Comparison of ENCODE assay signal across 10 cellular contexts in the genomic region with DNA sequence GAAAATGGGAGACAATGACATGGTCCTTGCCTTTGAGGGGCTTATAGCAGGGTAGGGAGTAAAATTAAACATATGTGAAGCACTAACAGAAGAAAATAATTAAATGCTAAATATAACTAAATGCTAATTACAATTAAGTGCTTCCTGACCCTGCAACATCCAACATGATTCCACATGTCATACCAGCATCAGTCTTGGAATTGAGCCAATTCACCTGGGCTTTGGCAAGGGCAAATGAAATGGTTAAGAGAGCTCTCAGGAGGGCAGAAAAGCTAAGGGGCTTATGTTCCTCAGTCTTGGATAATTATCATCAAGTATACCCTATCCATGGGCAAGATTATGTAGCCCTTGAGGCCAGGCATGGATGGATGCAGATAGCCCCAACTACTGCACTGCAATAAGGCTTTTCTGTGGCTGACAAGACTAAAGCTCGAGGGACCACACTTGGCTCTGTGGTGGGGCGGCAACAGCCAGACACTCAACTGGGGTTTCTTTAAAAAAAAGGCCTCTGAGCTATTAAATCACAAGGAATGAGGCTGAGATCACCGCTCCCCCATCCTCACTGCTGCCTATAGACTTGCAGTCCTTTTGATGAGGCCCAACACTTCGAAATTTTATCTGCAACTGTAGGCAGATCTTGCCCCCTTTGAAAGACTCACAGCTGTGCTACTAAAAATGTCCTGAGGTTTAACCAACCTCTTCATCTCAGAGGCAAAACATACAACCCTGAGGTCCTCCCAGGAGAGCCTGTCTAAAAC. TPM values are rescaled to one million over a fixed set of nuclear protein-coding genes. Genes with fewer than 3 reads are reported as not detected.
DNase-seq lines count a peak whose midpoint lies in the region; ATAC-seq and TF ChIP-seq lines count a peak whose summit lies in the region.
"Had no signal": no experiment of that assay in that cellular context is flagged by ENCODE, and none has a peak within 500 bp of the region (broad histone marks: within the 10 kb centered on the region; RNA-seq: fewer than 3 reads in every experiment).

No MANE protein-coding gene starts in this region.

- no peaks in the 10 kb centered on the region for H3K27me3 Mint-ChIP-seq in activated CD4-positive, alpha-beta T cell treated with anti-CD3 and anti-CD28 coated beads, Interleukin-2, amount 10 ng/mL, durations not matched to agents 7 days and 5 days

- H4K20me1 ChIP-seq in SU-DHL-6 (ENCODE audit: low read depth, low read length), result peaks cover 4% of the 10 kb centered on the region; the same call in 1 of the 2 replicates

- TF ChIP-seq CTCF in SU-DHL-6 (IDR thresholded peaks at IDR 0.05; ENCODE audit: insufficient read depth, low read length, poor library complexity, severe bottlenecking) (no peak), heart left ventricle (IDR thresholded peaks at IDR 0.05) (no peak)

- CTCF ChIA-PET in activated CD4-positive, alpha-beta T cell treated with anti-CD3 and anti-CD28 coated beads, Interleukin-2, amount 10 ng/mL, durations not matched to agents 7 days and 5 days (lab: Charles Lee), result interaction anchor here (1.0 to 2.6 kb wide), 6 partner anchors 8 to 106 kb away, joined by 3 to 7 read pairs (median 3); no protein-coding TSS in a partner anchor

- no peak overlapping the region for H2AFZ ChIP-seq in SU-DHL-6 (ENCODE audit: low read depth, low read length, severe bottlenecking)

- peaks cover 30% of the 10 kb centered on the region for H3K4me1 Mint-ChIP-seq in activated CD4-positive, alpha-beta T cell treated with anti-CD3 and anti-CD28 coated beads, Interleukin-2, amount 10 ng/mL, durations not matched to agents 7 days and 5 days

- DNase-seq in Jurkat, Clone E6-1 (ENCODE audit: low read depth, low spot score), result peak; percentile 83
- peak in 1 of 5 donors; percentile 43 for DNase-seq in heart left ventricle
- DNase-seq in stimulated activated naive CD4-positive, alpha-beta T cell treated with Interleukin-2 at 50 U/mL for 16 hours (lab: John Stamatoyannopoulos, UW), result no peak
- no peak for DNase-seq in activated CD4-positive, alpha-beta T cell treated with anti-CD3 and anti-CD28 coated beads, Interleukin-2, amount 10 ng/mL, durations not matched to agents 7 days and 5 days
- DNase-seq: NCI-H187 had no signal

- H3K4me3 ChIP-seq in Jurkat, Clone E6-1 (ENCODE audit: low read length), result peak overlapping the region; percentile 73
- H3K4me3 ChIP-seq in SU-DHL-6 (ENCODE audit: insufficient read depth, low read length, poor library complexity, severe bottlenecking), result peak overlapping the region; percentile 16
- peak overlapping the region in 10 of 12 donors; percentile 56 to 82 (median 66) for H3K4me3 ChIP-seq in heart left ventricle
- peak overlapping the region in 4 of 5 donors; percentile 82 to 92 (median 88) for H3K4me3 ChIP-seq in subcutaneous abdominal adipose tissue (ENCODE audit: low read depth in 1 of 5, low read length in 5 of 5)

- H3K4me1 ChIP-seq in heart left ventricle (peaks cover 19 to 71% (median 59%) of the 10 kb centered on the region in 12 donors), subcutaneous abdominal adipose tissue (ENCODE audit: control insufficient read depth in 5 of 5, insufficient read depth in 5 of 5, low read length in 5 of 5) (peaks cover 24 to 71% (median 66%) of the 10 kb centered on the region in 5 donors)

- POLR2A ChIA-PET in activated CD4-positive, alpha-beta T cell treated with anti-CD3 and anti-CD28 coated beads, Interleukin-2, amount 10 ng/mL, durations not matched to agents 7 days and 5 days (lab: Charles Lee), result no interaction called here

- H3K9me3 ChIP-seq in SU-DHL-6 (ENCODE audit: insufficient read depth, low read length), result no peaks in the 10 kb centered on the region
- H3K9me3 ChIP-seq in heart left ventricle, result no peaks in the 10 kb centered on the region
- no peaks in the 10 kb centered on the region for H3K9me3 ChIP-seq in subcutaneous abdominal adipose tissue (ENCODE audit: control insufficient read depth in 5 of 5, low read length in 5 of 5)

- H3K36me3 ChIP-seq in SU-DHL-6 (ENCODE audit: low read length), result 0 out of 2 replicates have a peak, but pooled peaks cover 2% of the 10 kb centered on the region
- H3K36me3 ChIP-seq in heart left ventricle, result peaks cover 0 to 36% (median 31%) of the 10 kb centered on the region in 9 donors
- H3K36me3 ChIP-seq in subcutaneous abdominal adipose tissue (ENCODE audit: control insufficient read depth in 5 of 5, insufficient read depth in 5 of 5, low read length in 5 of 5), result peaks cover 2 to 27% (median 23%) of the 10 kb centered on the region in 5 donors

- no peaks in the 10 kb centered on the region for H3K9me2 ChIP-seq in SU-DHL-6 (replicated peaks; ENCODE audit: insufficient read depth, low read length)

- H3K27me3 ChIP-seq in SU-DHL-6 (ENCODE audit: low read length) (no peaks in the 10 kb centered on the region), heart left ventricle (no peaks in the 10 kb centered on the region), subcutaneous abdominal adipose tissue (ENCODE audit: control insufficient read depth in 5 of 5, insufficient read depth in 4 of 5, low read length in 5 of 5) (no peaks in the 10 kb centered on the region)

- H3K4me2 ChIP-seq in SU-DHL-6 (ENCODE audit: low read depth, low read length, poor library complexity, severe bottlenecking), result peak overlapping the region; percentile 95

- H3F3A ChIP-seq in SU-DHL-6 (ENCODE audit: insufficient read depth), result peaks cover 29% of the 10 kb centered on the region

- peaks cover 82% of the 10 kb centered on the region for H3K79me2 ChIP-seq in SU-DHL-6 (ENCODE audit: insufficient read depth, low read length)

- H3K9me3 Mint-ChIP-seq in activated CD4-positive, alpha-beta T cell treated with anti-CD3 and anti-CD28 coated beads, Interleukin-2, amount 10 ng/mL, durations not matched to agents 7 days and 5 days, result no peaks in the 10 kb centered on the region
- H3K9me3 Mint-ChIP-seq: nephron had no signal

- H3K27ac ChIP-seq in SU-DHL-6 (ENCODE audit: low read depth, low read length) (peak overlapping the region; percentile 85), heart left ventricle (peak overlapping the region in 11 of 12 donors; percentile 94 to 100 (median 98)), subcutaneous abdominal adipose tissue (ENCODE audit: low read depth, low read length) (peak overlapping the region; percentile 99)

- H3K36me3 Mint-ChIP-seq in activated CD4-positive, alpha-beta T cell treated with anti-CD3 and anti-CD28 coated beads, Interleukin-2, amount 10 ng/mL, durations not matched to agents 7 days and 5 days (ENCODE audit: low read depth), result peaks cover 32% of the 10 kb centered on the region

- no peak for TF ChIP-seq POLR2A in heart left ventricle (IDR thresholded peaks at IDR 0.05)

- H3K4me3 Mint-ChIP-seq in activated CD4-positive, alpha-beta T cell treated with anti-CD3 and anti-CD28 coated beads, Interleukin-2, amount 10 ng/mL, durations not matched to agents 7 days and 5 days, result no peak overlapping the region

- ATAC-seq in heart left ventricle (no peak), GM21619 (IDR thresholded peaks at IDR 0.05; ENCODE audit: unreplicated experiment) (no peak), GM19023 (IDR thresholded peaks at IDR 0.05; ENCODE audit: unreplicated experiment) (no peak)

- no peak overlapping the region for H3K27ac Mint-ChIP-seq in activated CD4-positive, alpha-beta T cell treated with anti-CD3 and anti-CD28 coated beads, Interleukin-2, amount 10 ng/mL, durations not matched to agents 7 days and 5 days

- intact Hi-C loops in heart left ventricle (cut with DNase I), result loop anchor here in 2 of 10 donors (2.0 to 5.0 kb wide), 2 partner anchors 43 to 45 kb away; partner anchors contain the start of genes LRRC51 (in 2 of the 2) and NUMA1 (in 2 of the 2)

- 39 to 44% (median 41%) methylated on average over 4 of the region's 4 CpGs for WGBS in heart left ventricle, 4 donors

- H3K9ac ChIP-seq in SU-DHL-6 (ENCODE audit: low read length) (peak overlapping the region; percentile 70), subcutaneous abdominal adipose tissue (ENCODE audit: low read length in 5 of 5) (peak overlapping the region; percentile 64 to 91 (median 82))

RNA-seq across cellular contexts. Expression of gene IL18BP, which starts 39.0 kb away (rescaled TPM):
- 7.8 TPM for polyA plus RNA-seq in Jurkat, Clone E6-1 (2012; ENCODE audit: insufficient read depth, insufficient read length)
- 10 to 100 TPM in 2 of 9 donors, 1 to 10 TPM in 7; 1.1 to 86.5 (median 5.1) TPM for total RNA-seq in heart left ventricle
- 1 to 10 TPM; 4.1 to 4.4 TPM for polyA plus RNA-seq in heart left ventricle
- 10 to 100 TPM; 15.3 to 16.5 TPM for total RNA-seq in activated CD4-positive, alpha-beta T cell treated with anti-CD3 and anti-CD28 coated beads, Interleukin-2, amount 10 ng/mL, durations not matched to agents 7 days and 5 days

RNA-seq across cellular contexts. Expression of gene NUMA1, which starts 42.6 kb away (rescaled TPM):
- polyA plus RNA-seq in Jurkat, Clone E6-1 (2012; ENCODE audit: insufficient read depth, insufficient read length), result 112 TPM
- 100 to 1,000 TPM in 5 of 9 donors, 10 to 100 TPM in 4; 62.7 to 193 (median 101) TPM for total RNA-seq in heart left ventricle
- polyA plus RNA-seq in heart left ventricle, result 100 to 1,000 TPM in 1 of 2 donors, 10 to 100 TPM in 1; 83.9 to 142 TPM
- 100 to 1,000 TPM; 217 to 227 TPM for total RNA-seq in activated CD4-positive, alpha-beta T cell treated with anti-CD3 and anti-CD28 coated beads, Interleukin-2, amount 10 ng/mL, durations not matched to agents 7 days and 5 days

RNA-seq across cellular contexts. Expression of gene LRRC51, which starts 42.9 kb away (rescaled TPM):
- 7.0 TPM for polyA plus RNA-seq in Jurkat, Clone E6-1 (2012; ENCODE audit: insufficient read depth, insufficient read length)
- total RNA-seq in heart left ventricle, result 1 to 10 TPM; 2.0 to 8.3 (median 4.5) TPM
- polyA plus RNA-seq in heart left ventricle, result 1 to 10 TPM; 3.0 to 9.3 TPM
- 1 to 10 TPM; 9.3 to 9.5 TPM for total RNA-seq in activated CD4-positive, alpha-beta T cell treated with anti-CD3 and anti-CD28 coated beads, Interleukin-2, amount 10 ng/mL, durations not matched to agents 7 days and 5 days

Comparison
In these comparisons a context has a peak if more than half of its experiments do, and no peak if none do; other contexts are left out.
1. H3K4me3 ChIP-seq: peak in every context shown above with its lines; median percentile 88 in subcutaneous abdominal adipose tissue; 73 in Jurkat, Clone E6-1; 66 in heart left ventricle; 16 in SU-DHL-6.